In the genomic region with DNA sequence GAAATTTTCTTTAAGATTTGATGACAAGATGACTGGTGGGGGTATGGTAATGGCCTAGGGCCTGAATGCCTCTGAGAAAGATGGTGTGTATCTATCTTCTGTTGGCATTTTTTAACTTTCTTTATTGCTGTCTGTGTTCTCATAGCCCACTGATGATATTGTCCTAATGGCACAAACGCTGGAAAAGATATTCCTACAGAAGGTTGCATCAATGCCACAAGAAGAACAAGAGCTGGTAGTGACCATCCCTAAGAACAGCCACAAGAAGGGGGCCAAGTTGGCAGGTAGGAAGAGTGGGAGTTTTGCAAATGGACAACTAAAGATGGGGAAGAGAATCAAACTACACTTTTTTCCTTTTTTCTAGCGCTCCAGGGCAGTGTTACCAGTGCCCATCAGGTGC, we compare ENCODE assay signal across 10 cellular contexts. TPM values are rescaled to one million over a fixed set of nuclear protein-coding genes. Genes with fewer than 3 reads are reported as not detected.
DNase-seq lines count a peak whose midpoint lies in the region; ATAC-seq and TF ChIP-seq lines count a peak whose summit lies in the region.
"Had no signal": no experiment of that assay in that cellular context is flagged by ENCODE, and none has a peak within 500 bp of the region (broad histone marks: within the 10 kb centered on the region; RNA-seq: fewer than 3 reads in every experiment).

No MANE protein-coding gene starts in this region.

- peaks cover 79 to 99% of the 10 kb centered on the region in 2 donors for H3K36me3 Mint-ChIP-seq in CD4-positive, alpha-beta memory T cell
- H3K36me3 Mint-ChIP-seq in nephron progenitor cell (ENCODE audit: low read depth) = peaks cover 88% of the 10 kb centered on the region

- no peak for DNase-seq in CD4-positive, alpha-beta memory T cell
- no peak for DNase-seq in MM.1S
- DNase-seq in choroid plexus epithelial cell (ENCODE audit: low read depth) = no peak
- DNase-seq in nephron progenitor cell = no peak
- DNase-seq in NCI-H2107 treated with DMSO at 0.1 percent for 48 hours (lab: John Stamatoyannopoulos, UW; ENCODE audit: unreplicated experiment) = no peak
- no peak for DNase-seq in NOMO-1 (lab: John Stamatoyannopoulos, UW; ENCODE audit: unreplicated experiment in 2 of 2)
- no peak for DNase-seq in activated effector memory CD4-positive, alpha-beta T cell treated with anti-CD3 and anti-CD28 coated beads, Interleukin-2, amount 50 U/mL, for 16 hours
- DNase-seq: left ventricle myocardium superior, NCI-H345 had no signal

- H3K4me1 ChIP-seq in CD4-positive, alpha-beta memory T cell (ENCODE audit: insufficient read depth, low read length) = peaks cover 47% of the 10 kb centered on the region
- H3K4me1 ChIP-seq in MM.1S (ENCODE audit: low read length) = peaks cover 18% of the 10 kb centered on the region

- intact Hi-C loops in CD4-positive, alpha-beta memory T cell (cut with micrococcal nuclease) = no loop called here

- no peak overlapping the region for H3K4me3 ChIP-seq in CD4-positive, alpha-beta memory T cell (ENCODE audit: low read length in 2 of 2)
- H3K4me3 ChIP-seq in MM.1S (ENCODE audit: low read length) (no peak overlapping the region), choroid plexus epithelial cell (ENCODE audit: low read depth, low read length) (peak overlapping the region; percentile 96)

- no peak overlapping the region for H3K9ac ChIP-seq in MM.1S (ENCODE audit: low read length)

- H3K9me3 Mint-ChIP-seq in CD4-positive, alpha-beta memory T cell = peaks cover 0 to 17% (median 0%) of the 10 kb centered on the region in 8 donors
- no peaks in the 10 kb centered on the region for H3K9me3 Mint-ChIP-seq in nephron progenitor cell

- no peak for TF ChIP-seq CTCF in MM.1S (IDR thresholded peaks at IDR 0.05; ENCODE audit: low read length)
- no peak for TF ChIP-seq CTCF in choroid plexus epithelial cell (conservative IDR thresholded peaks at IDR 0.05; ENCODE audit: low read depth, low read length)
- no peak for TF ChIP-seq CTCF in nephron progenitor cell (IDR thresholded peaks at IDR 0.05)

- CTCF ChIA-PET in CD4-positive, alpha-beta memory T cell (lab: Charles Lee; ENCODE audit: partially characterized antibody) = interaction anchor here (1.1 to 22.2 kb wide), 5 partner anchors 10 to 138 kb away, joined by 5 to 631 read pairs (median 221); partner anchors contain the start of genes HLA-DMA, HLA-DMB and TAP2

- H3K9me3 ChIP-seq in CD4-positive, alpha-beta memory T cell (ENCODE audit: control insufficient read depth in 1 of 2, low read length in 2 of 2) = no peaks in the 10 kb centered on the region
- no peaks in the 10 kb centered on the region for H3K9me3 ChIP-seq in MM.1S (replicated peaks; ENCODE audit: insufficient read depth, low read length)

- no peak for ATAC-seq in GM21717 (IDR thresholded peaks at IDR 0.05; ENCODE audit: unreplicated experiment)
- ATAC-seq: left ventricle myocardium superior had no signal

- H3K9me2 ChIP-seq in MM.1S (replicated peaks; ENCODE audit: insufficient read depth, low read length) = no peaks in the 10 kb centered on the region

- H2AFZ ChIP-seq in MM.1S (ENCODE audit: low read length) = no peak overlapping the region

- H3F3A ChIP-seq in MM.1S (ENCODE audit: insufficient read depth, low read length) = peaks cover 95% of the 10 kb centered on the region

- H3K27me3 ChIP-seq in CD4-positive, alpha-beta memory T cell (ENCODE audit: insufficient read depth, low read length) = no peaks in the 10 kb centered on the region
- no peaks in the 10 kb centered on the region for H3K27me3 ChIP-seq in MM.1S (replicated peaks; ENCODE audit: insufficient read depth, low read length)

- peak overlapping the region; percentile 40 for H3K27ac ChIP-seq in CD4-positive, alpha-beta memory T cell (ENCODE audit: low read depth, low read length)
- H3K27ac ChIP-seq in MM.1S (ENCODE audit: low read length) = no peak overlapping the region

- POLR2A ChIA-PET in CD4-positive, alpha-beta memory T cell (lab: Charles Lee; ENCODE audit: partially characterized antibody) = interaction anchor here (2.6 to 24.6 kb wide), 7 partner anchors 3 to 133 kb away, joined by 7 to 698 read pairs (median 607); partner anchors contain the start of genes BRD2, HLA-DMA, HLA-DMB and PSMB8

- peaks cover 27 to 81% (median 44%) of the 10 kb centered on the region in 4 donors for H3K4me1 Mint-ChIP-seq in CD4-positive, alpha-beta memory T cell
- H3K4me1 Mint-ChIP-seq in nephron progenitor cell = peaks cover 64% of the 10 kb centered on the region

- H3K79me2 ChIP-seq in MM.1S (ENCODE audit: low read length) = peaks cover 83% of the 10 kb centered on the region

- H3K4me2 ChIP-seq in MM.1S (ENCODE audit: low read depth, low read length) = peak overlapping the region; percentile 87; the same call in 1 of the 2 replicates

- no peaks in the 10 kb centered on the region for H3K27me3 Mint-ChIP-seq in CD4-positive, alpha-beta memory T cell
- H3K27me3 Mint-ChIP-seq in nephron progenitor cell (ENCODE audit: low read depth, poor library complexity) = peaks cover 14% of the 10 kb centered on the region

- peak overlapping the region in 6 of 7 donors; percentile 34 to 100 (median 71) for H3K27ac Mint-ChIP-seq in CD4-positive, alpha-beta memory T cell
- H3K27ac Mint-ChIP-seq in nephron progenitor cell = peak overlapping the region; percentile 88

- H3K36me3 ChIP-seq in CD4-positive, alpha-beta memory T cell (ENCODE audit: insufficient read depth, low read length) = peaks cover 67% of the 10 kb centered on the region
- peaks cover 72% of the 10 kb centered on the region for H3K36me3 ChIP-seq in MM.1S (replicated peaks; ENCODE audit: insufficient read depth, low read length)

- peak overlapping the region; percentile 34 to 99 (median 94) for H3K4me3 Mint-ChIP-seq in CD4-positive, alpha-beta memory T cell
- peak overlapping the region; percentile 98 for H3K4me3 Mint-ChIP-seq in nephron progenitor cell

- H4K20me1 ChIP-seq in MM.1S (ENCODE audit: insufficient read depth, low read length) = peaks cover 84% of the 10 kb centered on the region

RNA-seq across cellular contexts. Expression of gene BRD2, which starts 7.5 kb away (rescaled TPM):
- 100 to 1,000 TPM; 375 to 378 TPM for total RNA-seq in CD4-positive, alpha-beta memory T cell
- polyA plus RNA-seq in CD4-positive, alpha-beta memory T cell = 10 to 100 TPM; 13.7 to 87.8 TPM

RNA-seq across cellular contexts. Expression of gene HLA-DMA, which starts 23.0 kb away (rescaled TPM):
- 10 to 100 TPM in 1 of 2 experiments, 1 to 10 TPM in 1; 8.5 to 10.2 TPM for total RNA-seq in CD4-positive, alpha-beta memory T cell
- polyA plus RNA-seq in CD4-positive, alpha-beta memory T cell = 10 to 100 TPM in 1 of 2 donors, 1 to 10 TPM in 1; 8.1 to 26.0 TPM

RNA-seq across cellular contexts. Expression of gene HLA-DOA, which starts 33.5 kb away (rescaled TPM):
- 1 to 10 TPM in 1 of 2 experiments, under 1 TPM in 1; 0.69 to 1.4 TPM for total RNA-seq in CD4-positive, alpha-beta memory T cell
- 1 to 10 TPM in 1 of 2 donors, not detected in 1; 1.8 TPM for polyA plus RNA-seq in CD4-positive, alpha-beta memory T cell

RNA-seq across cellular contexts. Expression of gene HLA-DMB, which starts 35.1 kb away (rescaled TPM):
- total RNA-seq in CD4-positive, alpha-beta memory T cell = 1 to 10 TPM; 7.9 to 8.1 TPM
- 10 to 100 TPM in 1 of 2 donors, 1 to 10 TPM in 1; 7.6 to 15.5 TPM for polyA plus RNA-seq in CD4-positive, alpha-beta memory T cell
